In the genomic region with DNA sequence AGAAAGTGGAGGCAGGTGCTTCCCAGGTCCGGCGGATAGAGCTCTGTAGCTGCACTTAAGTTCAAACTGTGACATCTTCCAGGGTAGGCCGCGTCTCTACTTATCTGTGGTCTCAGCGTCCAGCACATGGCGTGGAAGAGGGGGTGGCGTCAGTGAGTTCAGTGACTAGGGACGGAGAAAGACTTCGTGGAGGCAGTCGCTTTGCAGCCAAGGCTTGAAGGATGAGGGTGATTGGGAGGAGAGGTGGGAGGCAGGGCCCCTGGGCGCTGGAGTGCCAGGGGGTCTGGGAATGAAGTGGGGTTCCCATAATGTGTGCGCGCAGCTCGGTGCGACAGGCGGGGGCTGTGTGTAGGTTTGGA, we compare ENCODE assay signal across 1 cellular context.
TF ChIP-seq lines count a peak whose summit lies in the region.

No MANE protein-coding gene starts in this region.

TF ChIP-seq in K562, 482 proteins besides CTCF, POLR2A, EP300 and RAD21 (continued from another document):
- TF ChIP-seq E4F1 (CRISPR knock-in tag; IDR thresholded peaks at IDR 0.05; ENCODE audit: borderline replicate concordance) (no peak), SMARCA5 (IDR thresholded peaks at IDR 0.05) (peak; percentile 44; the same call in 1 of the 2 replicates), BRD9 (IDR thresholded peaks at IDR 0.05; ENCODE audit: low read depth, partially characterized antibody) (no peak)
- TF ChIP-seq, protein P1, sequence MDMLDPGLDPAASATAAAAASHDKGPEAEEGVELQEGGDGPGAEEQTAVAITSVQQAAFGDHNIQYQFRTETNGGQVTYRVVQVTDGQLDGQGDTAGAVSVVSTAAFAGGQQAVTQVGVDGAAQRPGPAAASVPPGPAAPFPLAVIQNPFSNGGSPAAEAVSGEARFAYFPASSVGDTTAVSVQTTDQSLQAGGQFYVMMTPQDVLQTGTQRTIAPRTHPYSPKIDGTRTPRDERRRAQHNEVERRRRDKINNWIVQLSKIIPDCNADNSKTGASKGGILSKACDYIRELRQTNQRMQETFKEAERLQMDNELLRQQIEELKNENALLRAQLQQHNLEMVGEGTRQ (CRISPR knock-in tag; IDR thresholded peaks at IDR 0.05), result no peak
